1 cellular context compared by ENCODE assay signal in the genomic region with DNA sequence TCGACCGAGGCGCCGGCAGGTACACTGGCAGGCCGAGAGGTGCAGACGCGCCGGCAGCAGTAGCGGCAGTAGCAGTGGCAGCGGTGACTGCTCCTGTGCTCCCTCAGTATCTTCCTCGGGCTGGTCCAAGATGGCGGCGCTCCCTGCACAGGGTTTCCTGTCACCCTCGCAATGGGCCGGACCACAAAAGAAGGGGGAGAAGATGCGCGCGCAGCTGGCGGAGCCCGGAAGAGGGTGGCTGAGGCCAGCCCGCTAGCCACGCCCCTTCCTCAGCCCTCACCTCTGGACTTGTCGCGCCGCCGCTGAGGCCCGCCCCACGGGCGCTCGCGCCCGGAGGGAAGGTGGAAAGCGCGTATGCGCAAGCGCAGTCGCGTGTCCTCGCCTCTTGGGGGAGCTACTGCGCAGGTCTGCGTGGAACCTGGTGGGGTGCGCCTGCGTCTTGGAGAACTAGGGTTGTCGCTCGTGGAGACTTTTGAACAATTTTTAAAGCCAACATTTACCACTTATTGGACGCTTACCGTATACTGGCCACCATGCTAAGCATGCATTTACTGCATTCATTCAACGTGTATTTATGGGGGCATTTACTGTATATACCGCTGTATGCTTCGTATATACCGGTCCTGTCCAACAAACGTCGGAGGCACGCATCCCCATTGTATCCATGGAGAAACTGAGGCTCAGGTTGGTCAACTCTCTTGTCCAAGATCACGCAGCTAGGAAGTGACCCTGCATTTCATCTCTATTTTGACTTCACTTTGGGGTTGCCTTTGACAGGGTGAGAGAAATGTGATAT.
TF ChIP-seq lines count a peak whose summit lies in the region.

TSS of gene RAB14 (minus strand) at position 132 of the 796 bp plus-strand sequence. CDS start 8,457 bp downstream, outside the sequence.

TF ChIP-seq in HepG2, 621 proteins besides CTCF, POLR2A, EP300 and RAD21 (continued from another document and continues in another):
- TF ChIP-seq ZNF484 (CRISPR knock-in tag; IDR thresholded peaks at IDR 0.05; ENCODE audit: borderline replicate concordance, low read depth) (no peak), KLF9 (CRISPR knock-in tag; IDR thresholded peaks at IDR 0.05; ENCODE audit: low read depth) (no peak), E2F1 (CRISPR knock-in tag; IDR thresholded peaks at IDR 0.05) (no peak), ISL2 (CRISPR knock-in tag; IDR thresholded peaks at IDR 0.05) (peak; percentile 57; the same call in 1 of the 2 replicates), ZNF121 (CRISPR knock-in tag; IDR thresholded peaks at IDR 0.05) (0 out of 2 replicates have a peak, but pooled peaks have one; percentile 8), ARID4A (CRISPR knock-in tag; IDR thresholded peaks at IDR 0.05; ENCODE audit: borderline replicate concordance) (peak; percentile 86; the same call in 1 of the 2 replicates), ZNF331 (CRISPR knock-in tag; IDR thresholded peaks at IDR 0.05) (0 out of 2 replicates have a peak, but pooled peaks have one; percentile 13), AGO1 (IDR thresholded peaks at IDR 0.05; ENCODE audit: low read depth, low read length, poor library complexity, severe bottlenecking) (no peak), ZNF766 (CRISPR knock-in tag; IDR thresholded peaks at IDR 0.05; ENCODE audit: borderline replicate concordance) (no peak), CCDC6 (CRISPR knock-in tag; IDR thresholded peaks at IDR 0.05) (no peak; the same call in 1 of the 2 replicates), ZNF160 (CRISPR knock-in tag; IDR thresholded peaks at IDR 0.05) (no peak), ZNF761 (CRISPR knock-in tag; conservative IDR thresholded peaks at IDR 0.05) (no peak), CHCHD3 (CRISPR knock-in tag; IDR thresholded peaks at IDR 0.05) (no peak), GABPA (IDR thresholded peaks at IDR 0.05; ENCODE audit: low read depth, low read length) (peak; percentile 63), GABPA (CRISPR knock-in tag; IDR thresholded peaks at IDR 0.05; ENCODE audit: low read depth) (peak; percentile 84), NFKBIZ (CRISPR knock-in tag; IDR thresholded peaks at IDR 0.05) (no peak), ZXDC (CRISPR knock-in tag; IDR thresholded peaks at IDR 0.05) (peak; percentile 100), RNF219 (CRISPR knock-in tag; IDR thresholded peaks at IDR 0.05) (no peak), PPARG (CRISPR knock-in tag; conservative IDR thresholded peaks at IDR 0.05) (peak; percentile 76), KDM1A (CRISPR knock-in tag; IDR thresholded peaks at IDR 0.05) (peak; percentile 76), ZNF34 (CRISPR knock-in tag; IDR thresholded peaks at IDR 0.05; ENCODE audit: borderline replicate concordance) (no peak), CREM (IDR thresholded peaks at IDR 0.05) (no peak), CREM (CRISPR knock-in tag; IDR thresholded peaks at IDR 0.05) (no peak), TCF7 (IDR thresholded peaks at IDR 0.05; ENCODE audit: low read depth) (no peak), SUZ12 (IDR thresholded peaks at IDR 0.05; ENCODE audit: low read depth, low read length) (no peak), ZNF318 (CRISPR knock-in tag; IDR thresholded peaks at IDR 0.05) (no peak), ZNF510 (CRISPR knock-in tag; IDR thresholded peaks at IDR 0.05; ENCODE audit: low read depth) (no peak), TEAD2 (CRISPR knock-in tag; IDR thresholded peaks at IDR 0.05) (no peak), GABPB1 (CRISPR knock-in tag; IDR thresholded peaks at IDR 0.05) (peak; percentile 91)
- TF ChIP-seq, protein P1, sequence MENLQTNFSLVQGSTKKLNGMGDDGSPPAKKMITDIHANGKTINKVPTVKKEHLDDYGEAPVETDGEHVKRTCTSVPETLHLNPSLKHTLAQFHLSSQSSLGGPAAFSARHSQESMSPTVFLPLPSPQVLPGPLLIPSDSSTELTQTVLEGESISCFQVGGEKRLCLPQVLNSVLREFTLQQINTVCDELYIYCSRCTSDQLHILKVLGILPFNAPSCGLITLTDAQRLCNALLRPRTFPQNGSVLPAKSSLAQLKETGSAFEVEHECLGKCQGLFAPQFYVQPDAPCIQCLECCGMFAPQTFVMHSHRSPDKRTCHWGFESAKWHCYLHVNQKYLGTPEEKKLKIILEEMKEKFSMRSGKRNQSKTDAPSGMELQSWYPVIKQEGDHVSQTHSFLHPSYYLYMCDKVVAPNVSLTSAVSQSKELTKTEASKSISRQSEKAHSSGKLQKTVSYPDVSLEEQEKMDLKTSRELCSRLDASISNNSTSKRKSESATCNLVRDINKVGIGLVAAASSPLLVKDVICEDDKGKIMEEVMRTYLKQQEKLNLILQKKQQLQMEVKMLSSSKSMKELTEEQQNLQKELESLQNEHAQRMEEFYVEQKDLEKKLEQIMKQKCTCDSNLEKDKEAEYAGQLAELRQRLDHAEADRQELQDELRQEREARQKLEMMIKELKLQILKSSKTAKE (CRISPR knock-in tag; IDR thresholded peaks at IDR 0.05; ENCODE audit: borderline replicate concordance) = peak; percentile 38; the same call in 1 of the 2 replicates
- TF ChIP-seq, protein P2, sequence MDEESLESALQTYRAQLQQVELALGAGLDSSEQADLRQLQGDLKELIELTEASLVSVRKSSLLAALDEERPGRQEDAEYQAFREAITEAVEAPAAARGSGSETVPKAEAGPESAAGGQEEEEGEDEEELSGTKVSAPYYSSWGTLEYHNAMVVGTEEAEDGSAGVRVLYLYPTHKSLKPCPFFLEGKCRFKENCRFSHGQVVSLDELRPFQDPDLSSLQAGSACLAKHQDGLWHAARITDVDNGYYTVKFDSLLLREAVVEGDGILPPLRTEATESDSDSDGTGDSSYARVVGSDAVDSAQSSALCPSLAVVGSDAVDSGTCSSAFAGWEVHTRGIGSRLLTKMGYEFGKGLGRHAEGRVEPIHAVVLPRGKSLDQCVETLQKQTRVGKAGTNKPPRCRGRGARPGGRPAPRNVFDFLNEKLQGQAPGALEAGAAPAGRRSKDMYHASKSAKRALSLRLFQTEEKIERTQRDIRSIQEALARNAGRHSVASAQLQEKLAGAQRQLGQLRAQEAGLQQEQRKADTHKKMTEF (CRISPR knock-in tag; IDR thresholded peaks at IDR 0.05) = peak; percentile 61; the same call in 1 of the 2 replicates
